In the genomic region with DNA sequence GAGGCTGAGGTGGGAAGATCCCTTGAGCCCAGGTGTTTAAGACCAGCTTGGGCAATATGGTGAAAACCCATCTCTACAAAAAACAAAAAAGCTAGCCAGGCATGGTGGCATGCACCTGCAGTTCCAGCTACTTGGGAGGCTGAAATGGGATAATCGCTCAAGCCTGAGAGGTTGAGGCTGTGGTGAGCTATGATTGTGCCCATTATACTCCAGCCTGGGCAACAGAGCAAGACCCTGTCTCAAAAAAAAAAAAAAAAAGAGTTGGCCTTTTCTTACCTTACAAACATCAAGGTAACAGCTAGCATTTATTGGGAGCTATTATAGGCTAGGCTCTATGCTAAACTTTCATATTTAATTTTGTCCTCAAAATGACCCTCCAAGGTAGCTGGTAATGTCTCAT, we compare ENCODE assay signal across 24 cellular contexts. TPM values are rescaled to one million over a fixed set of nuclear protein-coding genes. Genes with fewer than 3 reads are reported as not detected.
DNase-seq lines count a peak whose midpoint lies in the region; ATAC-seq and TF ChIP-seq lines count a peak whose summit lies in the region.
"Had no signal": no experiment of that assay in that cellular context is flagged by ENCODE, and none has a peak within 500 bp of the region (broad histone marks: within the 10 kb centered on the region; RNA-seq: fewer than 3 reads in every experiment).

No MANE protein-coding gene starts in this region.

- no peak overlapping the region for H3K4me3 Mint-ChIP-seq in chondrocyte (ENCODE audit: unreplicated experiment)

- H3K9me3 ChIP-seq in HUES64 (ENCODE audit: insufficient read depth, low read depth, low read length) (no peaks in the 10 kb centered on the region), muscle layer of duodenum (ENCODE audit: control insufficient read depth in 1 of 2, low read length in 2 of 2) (no peaks in the 10 kb centered on the region), smooth muscle cell (replicated peaks; ENCODE audit: low read depth) (no peaks in the 10 kb centered on the region)
- H3K9me3 ChIP-seq: A549 had no signal

- no peak for ATAC-seq in HG03175 (IDR thresholded peaks at IDR 0.05; ENCODE audit: unreplicated experiment)
- ATAC-seq: A549 had no signal

- H3F3A ChIP-seq in smooth muscle cell (ENCODE audit: low read depth): peaks cover 5% of the 10 kb centered on the region

- peak overlapping the region; percentile 5 for H3K27ac Mint-ChIP-seq in chondrocyte (ENCODE audit: unreplicated experiment)

- no peaks in the 10 kb centered on the region for H3K36me3 Mint-ChIP-seq in chondrocyte (ENCODE audit: low read depth)

- no peaks in the 10 kb centered on the region for H3K9me3 Mint-ChIP-seq in chondrocyte (ENCODE audit: low read depth)
- H3K9me3 Mint-ChIP-seq: HFFc6 had no signal

- H3K27ac ChIP-seq in HUES64 (ENCODE audit: low read depth, low read length): peak overlapping the region; percentile 61; the same call in 1 of the 2 replicates
- H3K27ac ChIP-seq in muscle layer of duodenum (ENCODE audit: low read length): peak overlapping the region; percentile 30
- no peak overlapping the region for H3K27ac ChIP-seq in smooth muscle cell (ENCODE audit: low read depth)
- H3K27ac ChIP-seq: A549, C4-2B had no signal

- H3K79me2 ChIP-seq in smooth muscle cell (ENCODE audit: low read depth): peaks cover 52% of the 10 kb centered on the region

- H3K4me3 ChIP-seq in HUES64 (ENCODE audit: low read length) (no peak overlapping the region), muscle layer of duodenum (ENCODE audit: low read depth in 1 of 2, low read length in 2 of 2) (no peak overlapping the region), smooth muscle cell (no peak overlapping the region), foreskin fibroblast (ENCODE audit: low read depth in 1 of 2, low read length in 2 of 2) (no peak overlapping the region)
- H3K4me3 ChIP-seq: A549 had no signal

- intact Hi-C loops in posterior cingulate gyrus (cut with DNase I): no loop called here

- H3K4me1 ChIP-seq in HUES64 (ENCODE audit: insufficient read depth, low read length): peaks cover 49% of the 10 kb centered on the region
- peaks cover 8 to 44% of the 10 kb centered on the region in 2 donors for H3K4me1 ChIP-seq in muscle layer of duodenum (ENCODE audit: control insufficient read depth in 1 of 2, insufficient read depth in 2 of 2, low read length in 2 of 2)
- H3K4me1 ChIP-seq in smooth muscle cell (ENCODE audit: low read depth): peaks cover 21% of the 10 kb centered on the region
- H3K4me1 ChIP-seq: A549 had no signal

- H3K4me1 Mint-ChIP-seq in chondrocyte (ENCODE audit: low read depth): peaks cover 40% of the 10 kb centered on the region

- H3K27me3 Mint-ChIP-seq in chondrocyte (ENCODE audit: low read depth): no peaks in the 10 kb centered on the region

- no peak overlapping the region for H3K9ac ChIP-seq in HUES64 (ENCODE audit: low read depth, low read length)
- H3K9ac ChIP-seq in smooth muscle cell (ENCODE audit: low read depth): no peak overlapping the region

- 94% methylated on average over 1 of the region's 1 CpG for WGBS in HUES64
- WGBS in smooth muscle cell (ENCODE audit: low lambda C conversion rate): 100% methylated on average over 1 of the region's 1 CpG

- H4K20me1 ChIP-seq in smooth muscle cell (ENCODE audit: low read depth): peaks cover 76% of the 10 kb centered on the region

- H3K27me3 ChIP-seq in HUES64 (ENCODE audit: insufficient read depth, low read length): no peaks in the 10 kb centered on the region
- no peaks in the 10 kb centered on the region for H3K27me3 ChIP-seq in muscle layer of duodenum (ENCODE audit: low read depth, low read length)
- H3K27me3 ChIP-seq in smooth muscle cell (ENCODE audit: low read depth): no peaks in the 10 kb centered on the region

- no peaks in the 10 kb centered on the region for H3K36me3 ChIP-seq in HUES64 (ENCODE audit: insufficient read depth, low read length)
- H3K36me3 ChIP-seq in muscle layer of duodenum (ENCODE audit: control insufficient read depth in 1 of 2, insufficient read depth in 2 of 2, low read length in 2 of 2): no peaks in the 10 kb centered on the region
- H3K36me3 ChIP-seq in smooth muscle cell (ENCODE audit: low read depth): no peaks in the 10 kb centered on the region

- H2AFZ ChIP-seq in smooth muscle cell (ENCODE audit: low read depth): no peak overlapping the region

- TF ChIP-seq CTCF in chondrocyte (IDR thresholded peaks at IDR 0.05) (no peak), smooth muscle cell (IDR thresholded peaks at IDR 0.05; ENCODE audit: borderline replicate concordance, insufficient read depth, poor library complexity, severe bottlenecking) (no peak), foreskin fibroblast (IDR thresholded peaks at IDR 0.05; ENCODE audit: low read depth, low read length) (no peak)

- H3K4me2 ChIP-seq in smooth muscle cell: peak overlapping the region; percentile 3
- H3K4me2 ChIP-seq: A549 had no signal

- no peak for DNase-seq in chondrocyte (ENCODE audit: low spot score)
- no peak for DNase-seq in smooth muscle cell (lab: John Stamatoyannopoulos, UW; ENCODE audit: unreplicated experiment)
- no peak for DNase-seq in iPS-NIHi11 (ENCODE audit: low spot score)
- no peak for DNase-seq in posterior cingulate gyrus
- no peak for DNase-seq in foreskin fibroblast
- DNase-seq: DMS 273 treated with DMSO at 0.1 percent for 48 hours, DND-41, HFFc6, Kasumi-1, MM.1S, NCI-H1092, NCI-H1436 treated with DMSO at 0.1 percent for 48 hours, NCI-H2029, NCI-H2171, NCI-H526 had no signal

RNA-seq across cellular contexts. Expression of a gene that starts 43.4 kb away (rescaled TPM):
- polyA plus RNA-seq in HUES64 (2013, experiment 1 of 2): not detected
- polyA plus RNA-seq in HUES64 (2013, experiment 2 of 2): not detected
- total RNA-seq in chondrocyte (0.45 TPM in 1 of 3 replicates, not detected in the others), smooth muscle cell (not detected in 2 replicates)
- polyA plus RNA-seq in smooth muscle cell: not detected in 2 replicates
- total RNA-seq: G401, H4, HFFc6, HT-29, IMR-90 had no signal
- polyA plus RNA-seq: A549, IMR-90 had no signal
